8 cellular contexts compared by ENCODE assay signal in the genomic region with DNA sequence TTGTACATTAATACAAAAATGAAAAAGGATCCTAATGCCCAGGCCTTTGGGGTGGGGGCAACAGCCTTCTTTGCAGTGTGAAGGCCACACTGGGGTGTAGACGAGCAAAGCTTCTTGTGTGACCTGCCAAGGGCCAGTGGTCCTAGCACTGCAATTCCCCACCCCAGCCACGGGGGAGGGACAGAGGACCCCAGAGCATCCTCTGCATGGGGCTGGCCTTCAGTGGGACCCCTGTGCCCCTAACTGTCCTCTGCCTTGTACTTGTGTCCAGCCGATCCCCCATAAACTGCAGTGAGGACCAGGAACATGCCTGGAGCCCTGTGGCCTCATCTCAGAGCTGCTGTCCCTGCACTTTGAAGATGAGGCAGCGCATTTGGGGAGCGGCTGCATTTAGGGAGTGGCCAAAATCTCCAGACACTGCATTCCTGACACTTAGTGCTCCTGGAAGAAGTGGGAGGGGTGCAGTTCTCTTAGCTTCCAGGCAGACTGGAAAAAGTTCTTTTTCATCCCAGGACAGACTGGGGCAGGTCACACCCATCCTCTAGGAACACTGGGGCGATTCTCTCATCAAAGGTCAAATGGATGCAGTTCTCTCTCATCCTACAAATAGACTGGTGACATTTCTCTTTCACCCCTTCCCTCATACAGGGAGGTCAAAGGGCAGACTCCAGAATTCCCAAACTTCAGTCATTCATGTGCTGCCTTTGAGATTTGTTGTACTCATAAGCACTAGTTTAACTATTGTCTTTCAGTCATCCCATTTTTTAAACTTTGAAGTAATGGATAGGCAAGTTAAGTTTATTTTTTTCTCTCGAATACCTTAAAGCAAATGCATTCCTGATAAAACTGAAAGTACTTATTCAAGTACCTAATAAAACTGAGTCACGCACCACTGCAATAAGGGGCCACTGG. TPM values are rescaled to one million over a fixed set of nuclear protein-coding genes. Genes with fewer than 3 reads are reported as not detected.
DNase-seq lines count a peak whose midpoint lies in the region; ATAC-seq lines count a peak whose summit lies in the region.

No MANE protein-coding gene starts in this region.

- H3K4me1 Mint-ChIP-seq in activated T-cell treated with anti-CD3 and anti-CD28 coated beads, Interleukin-2, amount 50 U/mL, for 24 hours (ENCODE audit: low read depth): peaks cover 88% of the 10 kb centered on the region
- H3K4me1 Mint-ChIP-seq in naive thymus-derived CD4-positive, alpha-beta T cell: peaks cover 52 to 96% (median 67%) of the 10 kb centered on the region in 7 donors

- POLR2A ChIA-PET in naive thymus-derived CD4-positive, alpha-beta T cell (lab: Charles Lee): interaction anchor here (0.7 to 19.9 kb wide), 14 partner anchors 9 to 132 kb away, joined by 3 to 309 read pairs (median 4); partner anchors contain the start of genes CCM2, H2AZ2, PURB and TBRG4

- no peaks in the 10 kb centered on the region for H3K9me3 Mint-ChIP-seq in activated T-cell treated with anti-CD3 and anti-CD28 coated beads, Interleukin-2, amount 50 U/mL, for 24 hours
- H3K9me3 Mint-ChIP-seq in naive thymus-derived CD4-positive, alpha-beta T cell: no peaks in the 10 kb centered on the region

- peak; percentile 8 for ATAC-seq in GM21723 (IDR thresholded peaks at IDR 0.05; ENCODE audit: unreplicated experiment)
- ATAC-seq in naive thymus-derived CD4-positive, alpha-beta T cell: no peak

- DNase-seq in Daoy (ENCODE audit: low read depth): peak; percentile 36
- DNase-seq in activated T-cell treated with anti-CD3 and anti-CD28 coated beads, Interleukin-2, amount 50 U/mL, for 24 hours: peak; percentile 55
- DNase-seq in naive thymus-derived CD4-positive, alpha-beta T cell: no peak
- DNase-seq in KG1 (lab: John Stamatoyannopoulos, UW): no peak
- no peak for DNase-seq in NCI-H2029 treated with DMSO at 0.1 percent for 48 hours (lab: John Stamatoyannopoulos, UW)
- no peak for DNase-seq in SHP77 (lab: John Stamatoyannopoulos, UW)
- DNase-seq in effector CD8-positive, alpha-beta T cell (lab: John Stamatoyannopoulos, UW): no peak

- H3K4me1 ChIP-seq in naive thymus-derived CD4-positive, alpha-beta T cell (ENCODE audit: control insufficient read depth in 2 of 2, insufficient read depth in 2 of 2, low read length in 2 of 2): peaks cover 58 to 61% of the 10 kb centered on the region in 2 donors

- no peaks in the 10 kb centered on the region for H3K27me3 ChIP-seq in naive thymus-derived CD4-positive, alpha-beta T cell (ENCODE audit: control insufficient read depth in 2 of 2, insufficient read depth in 2 of 2, low read length in 2 of 2)

- peak overlapping the region; percentile 100 for H3K27ac Mint-ChIP-seq in activated T-cell treated with anti-CD3 and anti-CD28 coated beads, Interleukin-2, amount 50 U/mL, for 24 hours
- H3K27ac Mint-ChIP-seq in naive thymus-derived CD4-positive, alpha-beta T cell: peak overlapping the region; percentile 93 to 99 (median 96)

- H3K36me3 Mint-ChIP-seq in activated T-cell treated with anti-CD3 and anti-CD28 coated beads, Interleukin-2, amount 50 U/mL, for 24 hours (ENCODE audit: low read depth): peaks cover 97% of the 10 kb centered on the region
- H3K36me3 Mint-ChIP-seq in naive thymus-derived CD4-positive, alpha-beta T cell: peaks cover 8 to 68% (median 23%) of the 10 kb centered on the region in 5 donors

- intact Hi-C loops in naive thymus-derived CD4-positive, alpha-beta T cell (cut with micrococcal nuclease): loop anchor here (1.0 to 5.0 kb wide), 16 partner anchors 16 to 935 kb away; partner anchors contain the start of genes H2AZ2 (in 2 of the 2), PURB (in 2 of the 2), TBRG4 (in 2 of the 2) and TMED4 (in 2 of the 2)

- no peaks in the 10 kb centered on the region for H3K9me3 ChIP-seq in naive thymus-derived CD4-positive, alpha-beta T cell (ENCODE audit: control insufficient read depth in 2 of 3, low read length in 3 of 3)

- peak overlapping the region; percentile 83 for H3K27ac ChIP-seq in naive thymus-derived CD4-positive, alpha-beta T cell (ENCODE audit: low read depth, low read length)

- no peaks in the 10 kb centered on the region for H3K27me3 Mint-ChIP-seq in activated T-cell treated with anti-CD3 and anti-CD28 coated beads, Interleukin-2, amount 50 U/mL, for 24 hours
- no peaks in the 10 kb centered on the region for H3K27me3 Mint-ChIP-seq in naive thymus-derived CD4-positive, alpha-beta T cell

- H3K4me3 Mint-ChIP-seq in activated T-cell treated with anti-CD3 and anti-CD28 coated beads, Interleukin-2, amount 50 U/mL, for 24 hours: peak overlapping the region; percentile 93
- H3K4me3 Mint-ChIP-seq in naive thymus-derived CD4-positive, alpha-beta T cell: peak overlapping the region; percentile 84 to 100 (median 94)

- CTCF ChIA-PET in naive thymus-derived CD4-positive, alpha-beta T cell (lab: Charles Lee): interaction anchor here (0.6 to 1.6 kb wide), 2 partner anchors 48 to 54 kb away, joined by 4 read pairs; no protein-coding TSS in a partner anchor

- H3K4me3 ChIP-seq in naive thymus-derived CD4-positive, alpha-beta T cell (ENCODE audit: low read length): peak overlapping the region; percentile 78

- H3K36me3 ChIP-seq in naive thymus-derived CD4-positive, alpha-beta T cell (ENCODE audit: control insufficient read depth in 2 of 3, insufficient read depth in 3 of 3, low read length in 3 of 3): peaks cover 18 to 46% (median 28%) of the 10 kb centered on the region in 3 experiments

RNA-seq across cellular contexts. Expression of gene MYO1G, which starts 0.9 kb away (rescaled TPM):
- total RNA-seq in Daoy (2014; rRNA removed; shearing (Covaris generic)): 0.06 and 0.34 TPM in 2 replicates
- total RNA-seq in naive thymus-derived CD4-positive, alpha-beta T cell: 100 to 1,000 TPM in 3 of 5 experiments, 10 to 100 TPM in 2; 29.2 to 385 (median 107) TPM
- polyA plus RNA-seq in naive thymus-derived CD4-positive, alpha-beta T cell: 10 to 100 TPM; 51.1 to 76.0 TPM

RNA-seq across cellular contexts. Expression of gene CCM2, which starts 20.3 kb away (rescaled TPM):
- total RNA-seq in Daoy (2014; rRNA removed; shearing (Covaris generic)): 67.6 and 68.8 TPM in 2 replicates
- total RNA-seq in naive thymus-derived CD4-positive, alpha-beta T cell: 100 to 1,000 TPM in 3 of 5 experiments, 10 to 100 TPM in 2; 80.4 to 200 (median 119) TPM
- polyA plus RNA-seq in naive thymus-derived CD4-positive, alpha-beta T cell: 100 to 1,000 TPM in 1 of 2 donors, 10 to 100 TPM in 1; 75.9 to 123 TPM

Comparison
In these comparisons a context has a peak if more than half of its experiments do, and no peak if none do; other contexts are left out.
1. DNase-seq: peak in Daoy (single experiment) and activated T-cell treated with anti-CD3 and anti-CD28 coated beads, Interleukin-2, amount 50 U/mL, for 24 hours (single experiment); none in naive thymus-derived CD4-positive, alpha-beta T cell (0 of 9), KG1 (single experiment), NCI-H2029 treated with DMSO at 0.1 percent for 48 hours (single experiment), SHP77 (0 of 2) and effector CD8-positive, alpha-beta T cell (single experiment).
2. RNA of gene MYO1G, which starts 0.9 kb away (total RNA-seq): 29.2 to 385 TPM in naive thymus-derived CD4-positive, alpha-beta T cell; 0.06 to 0.34 TPM in Daoy; every median in the first group is over 10 times any median in the second.